ENCODE assay signal across 1 cellular context in the genomic region with DNA sequence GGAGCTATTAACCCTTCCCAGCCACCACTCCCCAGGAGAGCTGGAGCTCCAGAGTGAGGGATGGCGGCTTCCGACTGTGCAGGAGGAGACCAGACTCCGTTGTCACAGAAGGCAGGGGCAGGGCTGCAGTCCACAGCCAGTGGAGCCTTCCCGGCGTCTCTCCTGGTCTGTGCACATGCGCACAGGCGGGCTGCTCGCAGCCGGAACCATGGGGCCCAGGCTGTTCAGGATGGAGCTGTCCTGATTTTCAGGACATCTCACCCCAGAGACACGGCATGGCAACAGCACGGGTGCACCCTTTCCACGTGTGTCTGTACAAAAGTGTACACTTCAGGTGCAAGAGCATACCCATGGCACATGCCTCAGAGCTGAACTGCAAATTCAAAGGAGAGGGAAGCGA.
TF ChIP-seq lines count a peak whose summit lies in the region.

No MANE protein-coding gene starts in this region.

TF ChIP-seq in HepG2, 621 proteins besides CTCF, POLR2A, EP300 and RAD21:
- TF ChIP-seq ZNF253 (CRISPR knock-in tag; IDR thresholded peaks at IDR 0.05; ENCODE audit: borderline replicate concordance): no peak
- no peak for TF ChIP-seq ETV6 (CRISPR knock-in tag; conservative IDR thresholded peaks at IDR 0.05)
- no peak for TF ChIP-seq ZNF720 (CRISPR knock-in tag; IDR thresholded peaks at IDR 0.05)
- TF ChIP-seq ZNF891 (CRISPR knock-in tag; IDR thresholded peaks at IDR 0.05): no peak
- TF ChIP-seq IKZF1 (IDR thresholded peaks at IDR 0.05): no peak
- no peak for TF ChIP-seq TBX3 (IDR thresholded peaks at IDR 0.05; ENCODE audit: borderline replicate concordance)
- TF ChIP-seq ZNF484 (CRISPR knock-in tag; IDR thresholded peaks at IDR 0.05; ENCODE audit: borderline replicate concordance, low read depth): no peak
- TF ChIP-seq, protein P1, sequence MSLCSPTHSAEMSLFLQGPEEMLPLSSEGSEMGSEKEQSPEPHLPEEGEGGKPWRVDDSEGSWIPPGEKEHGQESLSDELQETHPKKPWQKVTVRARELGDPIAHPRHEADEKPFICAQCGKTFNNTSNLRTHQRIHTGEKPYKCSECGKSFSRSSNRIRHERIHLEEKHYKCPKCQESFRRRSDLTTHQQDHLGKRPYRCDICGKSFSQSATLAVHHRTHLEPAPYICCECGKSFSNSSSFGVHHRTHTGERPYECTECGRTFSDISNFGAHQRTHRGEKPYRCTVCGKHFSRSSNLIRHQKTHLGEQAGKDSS (CRISPR knock-in tag; IDR thresholded peaks at IDR 0.05; ENCODE audit: borderline replicate concordance, low read depth): no peak
- TF ChIP-seq NPAS2 (CRISPR knock-in tag; IDR thresholded peaks at IDR 0.05; ENCODE audit: borderline replicate concordance): no peak
- TF ChIP-seq ZNF496 (CRISPR knock-in tag; IDR thresholded peaks at IDR 0.05; ENCODE audit: insufficient replicate concordance): no peak
- no peak for TF ChIP-seq ZNF724P (CRISPR knock-in tag; IDR thresholded peaks at IDR 0.05; ENCODE audit: borderline replicate concordance)
- TF ChIP-seq SMAD3 (CRISPR knock-in tag; IDR thresholded peaks at IDR 0.05): no peak
- no peak for TF ChIP-seq ZNF879 (CRISPR knock-in tag; IDR thresholded peaks at IDR 0.05)
- no peak for TF ChIP-seq SAFB2 (CRISPR knock-in tag; IDR thresholded peaks at IDR 0.05; ENCODE audit: borderline replicate concordance, low read depth)
- TF ChIP-seq, protein P2, sequence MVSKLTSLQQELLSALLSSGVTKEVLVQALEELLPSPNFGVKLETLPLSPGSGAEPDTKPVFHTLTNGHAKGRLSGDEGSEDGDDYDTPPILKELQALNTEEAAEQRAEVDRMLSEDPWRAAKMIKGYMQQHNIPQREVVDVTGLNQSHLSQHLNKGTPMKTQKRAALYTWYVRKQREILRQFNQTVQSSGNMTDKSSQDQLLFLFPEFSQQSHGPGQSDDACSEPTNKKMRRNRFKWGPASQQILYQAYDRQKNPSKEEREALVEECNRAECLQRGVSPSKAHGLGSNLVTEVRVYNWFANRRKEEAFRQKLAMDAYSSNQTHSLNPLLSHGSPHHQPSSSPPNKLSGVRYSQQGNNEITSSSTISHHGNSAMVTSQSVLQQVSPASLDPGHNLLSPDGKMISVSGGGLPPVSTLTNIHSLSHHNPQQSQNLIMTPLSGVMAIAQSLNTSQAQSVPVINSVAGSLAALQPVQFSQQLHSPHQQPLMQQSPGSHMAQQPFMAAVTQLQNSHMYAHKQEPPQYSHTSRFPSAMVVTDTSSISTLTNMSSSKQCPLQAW (CRISPR knock-in tag; IDR thresholded peaks at IDR 0.05): no peak
- TF ChIP-seq, protein P3, sequence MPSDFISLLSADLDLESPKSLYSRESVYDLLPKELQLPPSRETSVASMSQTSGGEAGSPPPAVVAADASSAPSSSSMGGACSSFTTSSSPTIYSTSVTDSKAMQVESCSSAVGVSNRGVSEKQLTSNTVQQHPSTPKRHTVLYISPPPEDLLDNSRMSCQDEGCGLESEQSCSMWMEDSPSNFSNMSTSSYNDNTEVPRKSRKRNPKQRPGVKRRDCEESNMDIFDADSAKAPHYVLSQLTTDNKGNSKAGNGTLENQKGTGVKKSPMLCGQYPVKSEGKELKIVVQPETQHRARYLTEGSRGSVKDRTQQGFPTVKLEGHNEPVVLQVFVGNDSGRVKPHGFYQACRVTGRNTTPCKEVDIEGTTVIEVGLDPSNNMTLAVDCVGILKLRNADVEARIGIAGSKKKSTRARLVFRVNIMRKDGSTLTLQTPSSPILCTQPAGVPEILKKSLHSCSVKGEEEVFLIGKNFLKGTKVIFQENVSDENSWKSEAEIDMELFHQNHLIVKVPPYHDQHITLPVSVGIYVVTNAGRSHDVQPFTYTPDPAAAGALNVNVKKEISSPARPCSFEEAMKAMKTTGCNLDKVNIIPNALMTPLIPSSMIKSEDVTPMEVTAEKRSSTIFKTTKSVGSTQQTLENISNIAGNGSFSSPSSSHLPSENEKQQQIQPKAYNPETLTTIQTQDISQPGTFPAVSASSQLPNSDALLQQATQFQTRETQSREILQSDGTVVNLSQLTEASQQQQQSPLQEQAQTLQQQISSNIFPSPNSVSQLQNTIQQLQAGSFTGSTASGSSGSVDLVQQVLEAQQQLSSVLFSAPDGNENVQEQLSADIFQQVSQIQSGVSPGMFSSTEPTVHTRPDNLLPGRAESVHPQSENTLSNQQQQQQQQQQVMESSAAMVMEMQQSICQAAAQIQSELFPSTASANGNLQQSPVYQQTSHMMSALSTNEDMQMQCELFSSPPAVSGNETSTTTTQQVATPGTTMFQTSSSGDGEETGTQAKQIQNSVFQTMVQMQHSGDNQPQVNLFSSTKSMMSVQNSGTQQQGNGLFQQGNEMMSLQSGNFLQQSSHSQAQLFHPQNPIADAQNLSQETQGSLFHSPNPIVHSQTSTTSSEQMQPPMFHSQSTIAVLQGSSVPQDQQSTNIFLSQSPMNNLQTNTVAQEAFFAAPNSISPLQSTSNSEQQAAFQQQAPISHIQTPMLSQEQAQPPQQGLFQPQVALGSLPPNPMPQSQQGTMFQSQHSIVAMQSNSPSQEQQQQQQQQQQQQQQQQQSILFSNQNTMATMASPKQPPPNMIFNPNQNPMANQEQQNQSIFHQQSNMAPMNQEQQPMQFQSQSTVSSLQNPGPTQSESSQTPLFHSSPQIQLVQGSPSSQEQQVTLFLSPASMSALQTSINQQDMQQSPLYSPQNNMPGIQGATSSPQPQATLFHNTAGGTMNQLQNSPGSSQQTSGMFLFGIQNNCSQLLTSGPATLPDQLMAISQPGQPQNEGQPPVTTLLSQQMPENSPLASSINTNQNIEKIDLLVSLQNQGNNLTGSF (CRISPR knock-in tag; IDR thresholded peaks at IDR 0.05): no peak
